Comparison of ENCODE assay signal across 29 cellular contexts in the genomic region with DNA sequence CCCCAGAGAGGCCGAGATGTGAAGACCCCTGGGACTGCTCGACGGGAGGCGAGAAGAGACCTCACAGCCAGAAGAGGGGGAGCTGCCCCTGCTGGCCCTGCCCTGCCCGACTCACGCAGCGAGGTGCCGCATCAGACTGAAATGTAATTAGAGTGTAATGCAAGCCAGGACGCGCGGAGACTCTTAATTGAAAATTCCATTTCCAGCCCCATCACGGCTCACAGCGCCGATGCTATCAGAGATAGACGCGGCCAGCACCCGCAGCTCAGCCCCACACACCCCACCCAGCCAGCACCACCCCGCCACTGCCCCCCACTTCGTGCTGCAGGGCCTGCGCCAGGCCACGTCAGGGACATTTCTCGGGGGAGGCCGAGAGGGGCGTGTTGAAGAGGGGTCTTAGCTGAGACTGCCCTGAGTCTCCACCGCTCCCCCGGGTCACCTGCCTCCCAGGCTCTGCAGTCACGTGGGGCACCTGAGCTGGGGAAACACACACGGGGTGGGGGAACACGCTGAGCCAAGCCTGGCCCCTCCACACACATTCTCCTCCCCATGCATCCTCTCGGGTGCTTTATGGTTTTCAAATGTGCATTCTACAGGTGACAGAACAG.
"Had no signal": no experiment of that assay in that cellular context is flagged by ENCODE, and none has a peak within 500 bp of the region (broad histone marks: within the 10 kb centered on the region; RNA-seq: fewer than 3 reads in every experiment).

No MANE protein-coding gene starts in this region.

- H3K9ac ChIP-seq: parathyroid adenoma had no signal

- H3K4me1 ChIP-seq: foreskin keratinocyte, parathyroid adenoma, uterus had no signal

- H3K27ac Mint-ChIP-seq: immature natural killer cell; memory B cell; natural killer cell; progenitor cell of endocrine pancreas; stimulated activated naive CD8-positive, alpha-beta T cell treated with anti-CD3 and anti-CD28 coated beads, Interleukin-15, amount 100 ng/mL, for 72 hours had no signal

- ATAC-seq: foreskin keratinocyte; gastroesophageal sphincter; heart right ventricle; left lobe of liver; natural killer cell; sciatic nerve; stimulated activated naive CD8-positive, alpha-beta T cell treated with anti-CD3 and anti-CD28 coated beads, Interleukin-15, amount 100 ng/mL, for 72 hours; upper lobe of right lung had no signal

- H3K36me3 Mint-ChIP-seq: immature natural killer cell, memory B cell, natural killer cell had no signal

- H3K4me2 ChIP-seq: smooth muscle cell had no signal

- DNase-seq: dermis blood vessel endothelial cell; effector memory CD4-positive, alpha-beta T cell; foreskin keratinocyte; heart right ventricle; hippocampal formation; immature natural killer cell; natural killer cell; stimulated activated CD4-positive, alpha-beta T cell treated with anti-CD3 and anti-CD28 coated beads, Interleukin-12 subunit alpha, Interleukin-12 subunit beta, amount 100 ng/mL, for 4 hours; stimulated activated CD4-positive, alpha-beta T cell treated with anti-CD3 and anti-CD28 coated beads, Interleukin-1b, Interleukin-23, amount 100 ng/mL, for 48 hours; stimulated activated CD4-positive, alpha-beta T cell treated with anti-CD3 and anti-CD28 coated beads, Interleukin-4, amount 100 ng/mL, for 1 hour; stimulated activated CD8-positive, alpha-beta memory T cell treated with anti-CD3 and anti-CD28 coated beads, Interleukin-4, amount 100 ng/mL, for 48 hours; stimulated activated naive CD4-positive, alpha-beta T cell; stimulated activated naive CD8-positive, alpha-beta T cell treated with anti-CD3 and anti-CD28 coated beads, Interleukin-15, amount 100 ng/mL, for 72 hours; transverse colon; upper lobe of right lung; uterus had no signal

- H3K4me3 ChIP-seq: coronary artery, esophagus muscularis mucosa, gastroesophageal sphincter, heart right ventricle, lung, smooth muscle cell, suprapubic skin, transverse colon, upper lobe of right lung, uterus had no signal

- H3K9me3 ChIP-seq: esophagus muscularis mucosa, gastroesophageal sphincter, heart right ventricle, suprapubic skin, transverse colon, upper lobe of right lung, uterus had no signal

- H3K27me3 ChIP-seq: transverse colon, upper lobe of right lung, uterus had no signal

- H3K9me3 Mint-ChIP-seq: immature natural killer cell; memory B cell; natural killer cell; stimulated activated naive CD8-positive, alpha-beta T cell treated with anti-CD3 and anti-CD28 coated beads, Interleukin-15, amount 100 ng/mL, for 72 hours had no signal

- FAIRE-seq: endothelial cell of umbilical vein, keratinocyte had no signal

- H3K36me3 ChIP-seq: esophagus muscularis mucosa, gastroesophageal sphincter, heart right ventricle, suprapubic skin, transverse colon, upper lobe of right lung, uterus had no signal

- H3K4me1 Mint-ChIP-seq: natural killer cell had no signal

- H3K4me3 Mint-ChIP-seq: immature natural killer cell; memory B cell; natural killer cell; stimulated activated naive CD8-positive, alpha-beta T cell treated with anti-CD3 and anti-CD28 coated beads, Interleukin-15, amount 100 ng/mL, for 72 hours had no signal

- H3K79me2 ChIP-seq: parathyroid adenoma had no signal

- H3K27ac ChIP-seq: coronary artery, esophagus muscularis mucosa, foreskin keratinocyte, gastroesophageal sphincter, heart right ventricle, parathyroid adenoma, suprapubic skin, transverse colon, upper lobe of right lung, uterus had no signal

- H2AFZ ChIP-seq: parathyroid adenoma had no signal
